2 cellular contexts compared by ENCODE assay signal in genomic region chr17:34527121-34527907, GRCh38.
TF ChIP-seq lines count a peak whose summit lies in the region.

No MANE protein-coding gene starts in this region.

TF ChIP-seq in HepG2, 621 proteins besides CTCF, POLR2A, EP300 and RAD21 (continued from another document):
- TF ChIP-seq, protein P1, sequence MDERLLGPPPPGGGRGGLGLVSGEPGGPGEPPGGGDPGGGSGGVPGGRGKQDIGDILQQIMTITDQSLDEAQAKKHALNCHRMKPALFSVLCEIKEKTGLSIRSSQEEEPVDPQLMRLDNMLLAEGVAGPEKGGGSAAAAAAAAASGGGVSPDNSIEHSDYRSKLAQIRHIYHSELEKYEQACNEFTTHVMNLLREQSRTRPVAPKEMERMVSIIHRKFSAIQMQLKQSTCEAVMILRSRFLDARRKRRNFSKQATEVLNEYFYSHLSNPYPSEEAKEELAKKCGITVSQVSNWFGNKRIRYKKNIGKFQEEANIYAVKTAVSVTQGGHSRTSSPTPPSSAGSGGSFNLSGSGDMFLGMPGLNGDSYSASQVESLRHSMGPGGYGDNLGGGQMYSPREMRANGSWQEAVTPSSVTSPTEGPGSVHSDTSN (CRISPR knock-in tag; IDR thresholded peaks at IDR 0.05), result no peak
- no peak for TF ChIP-seq XBP1 (CRISPR knock-in tag; IDR thresholded peaks at IDR 0.05)
- TF ChIP-seq MXI1 (IDR thresholded peaks at IDR 0.05; ENCODE audit: borderline replicate concordance, low read depth, low read length), result no peak
- TF ChIP-seq, protein P2, sequence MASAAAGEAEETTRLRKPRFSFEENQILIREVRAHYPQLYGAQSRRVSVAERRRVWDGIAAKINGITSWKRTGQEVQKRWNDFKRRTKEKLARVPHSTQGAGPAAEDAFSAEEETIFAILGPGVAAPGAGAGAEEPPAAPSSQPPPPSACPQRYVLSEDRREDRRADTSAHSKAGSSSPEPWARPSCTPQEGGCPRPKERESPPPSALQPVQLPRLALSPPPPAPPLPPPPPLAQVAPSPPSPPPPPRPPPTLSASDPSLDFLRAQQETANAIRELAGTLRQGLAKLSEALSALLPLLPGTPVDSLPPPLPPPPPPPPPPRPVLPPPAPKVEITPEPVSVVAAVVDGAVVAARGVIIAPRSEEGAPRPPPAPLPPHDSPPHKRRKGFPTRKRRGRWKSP (CRISPR knock-in tag; IDR thresholded peaks at IDR 0.05), result no peak

TF ChIP-seq in WTC11, 78 proteins besides CTCF, POLR2A, EP300 and RAD21 (continued from another document):
- TF ChIP-seq, protein P3, sequence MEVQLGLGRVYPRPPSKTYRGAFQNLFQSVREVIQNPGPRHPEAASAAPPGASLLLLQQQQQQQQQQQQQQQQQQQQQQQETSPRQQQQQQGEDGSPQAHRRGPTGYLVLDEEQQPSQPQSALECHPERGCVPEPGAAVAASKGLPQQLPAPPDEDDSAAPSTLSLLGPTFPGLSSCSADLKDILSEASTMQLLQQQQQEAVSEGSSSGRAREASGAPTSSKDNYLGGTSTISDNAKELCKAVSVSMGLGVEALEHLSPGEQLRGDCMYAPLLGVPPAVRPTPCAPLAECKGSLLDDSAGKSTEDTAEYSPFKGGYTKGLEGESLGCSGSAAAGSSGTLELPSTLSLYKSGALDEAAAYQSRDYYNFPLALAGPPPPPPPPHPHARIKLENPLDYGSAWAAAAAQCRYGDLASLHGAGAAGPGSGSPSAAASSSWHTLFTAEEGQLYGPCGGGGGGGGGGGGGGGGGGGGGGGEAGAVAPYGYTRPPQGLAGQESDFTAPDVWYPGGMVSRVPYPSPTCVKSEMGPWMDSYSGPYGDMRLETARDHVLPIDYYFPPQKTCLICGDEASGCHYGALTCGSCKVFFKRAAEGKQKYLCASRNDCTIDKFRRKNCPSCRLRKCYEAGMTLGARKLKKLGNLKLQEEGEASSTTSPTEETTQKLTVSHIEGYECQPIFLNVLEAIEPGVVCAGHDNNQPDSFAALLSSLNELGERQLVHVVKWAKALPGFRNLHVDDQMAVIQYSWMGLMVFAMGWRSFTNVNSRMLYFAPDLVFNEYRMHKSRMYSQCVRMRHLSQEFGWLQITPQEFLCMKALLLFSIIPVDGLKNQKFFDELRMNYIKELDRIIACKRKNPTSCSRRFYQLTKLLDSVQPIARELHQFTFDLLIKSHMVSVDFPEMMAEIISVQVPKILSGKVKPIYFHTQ (CRISPR knock-in tag; IDR thresholded peaks at IDR 0.05), result no peak
- no peak for TF ChIP-seq ZNF138 (CRISPR knock-in tag; conservative IDR thresholded peaks at IDR 0.05)
- TF ChIP-seq CREB1 (CRISPR knock-in tag; IDR thresholded peaks at IDR 0.05), result no peak
- no peak for TF ChIP-seq ZNF671 (CRISPR knock-in tag; IDR thresholded peaks at IDR 0.05)
- TF ChIP-seq NFATC4 (CRISPR knock-in tag; IDR thresholded peaks at IDR 0.05), result no peak
- no peak for TF ChIP-seq TEAD1 (CRISPR knock-in tag; IDR thresholded peaks at IDR 0.05)
- TF ChIP-seq ZNF396 (CRISPR knock-in tag; IDR thresholded peaks at IDR 0.05; ENCODE audit: borderline replicate concordance), result no peak
- no peak for TF ChIP-seq NR2C2 (CRISPR knock-in tag; IDR thresholded peaks at IDR 0.05)
- no peak for TF ChIP-seq ELF4 (CRISPR knock-in tag; IDR thresholded peaks at IDR 0.05; ENCODE audit: low read depth)
- no peak for TF ChIP-seq FOXP4 (CRISPR knock-in tag; IDR thresholded peaks at IDR 0.05)
- TF ChIP-seq CREM (CRISPR knock-in tag; IDR thresholded peaks at IDR 0.05), result no peak
- TF ChIP-seq, protein P4, sequence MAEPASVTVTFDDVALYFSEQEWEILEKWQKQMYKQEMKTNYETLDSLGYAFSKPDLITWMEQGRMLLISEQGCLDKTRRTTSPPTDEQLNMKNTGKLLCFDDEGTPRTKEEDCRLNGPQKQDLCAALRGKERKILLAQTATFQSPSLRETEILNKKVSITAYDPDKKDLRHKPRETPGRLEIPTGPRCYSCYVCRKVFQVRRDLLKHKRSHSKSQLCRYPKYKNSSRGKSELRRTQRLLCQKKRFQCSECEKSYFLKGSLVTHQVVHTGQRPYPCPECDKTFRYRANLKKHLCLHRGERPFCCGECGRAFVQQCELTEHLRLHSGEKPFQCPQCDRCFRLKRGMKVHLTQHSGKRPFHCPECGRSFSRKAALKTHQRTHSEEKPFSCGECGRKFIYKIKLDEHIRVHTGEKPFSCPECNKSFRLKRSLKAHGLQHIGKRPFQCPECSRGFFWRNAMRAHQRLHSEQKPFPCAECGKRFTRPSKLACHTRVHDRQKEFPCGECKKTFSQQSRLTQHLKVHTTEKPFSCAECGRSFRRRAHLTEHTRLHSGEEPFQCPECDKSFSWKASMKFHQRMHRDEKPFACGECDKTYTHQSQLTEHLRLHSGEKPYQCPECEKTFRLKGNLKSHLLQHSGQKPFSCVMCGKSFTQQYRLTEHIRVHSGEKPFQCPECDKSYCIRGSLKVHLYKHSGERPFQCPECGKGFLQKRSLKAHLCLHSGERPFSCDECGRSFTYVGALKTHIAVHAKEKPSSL (CRISPR knock-in tag; conservative IDR thresholded peaks at IDR 0.05), result no peak
- TF ChIP-seq ZNF317 (CRISPR knock-in tag; IDR thresholded peaks at IDR 0.05; ENCODE audit: borderline replicate concordance, low read depth), result no peak
